ENCODE assay signal across 38 cellular contexts in the genomic region with DNA sequence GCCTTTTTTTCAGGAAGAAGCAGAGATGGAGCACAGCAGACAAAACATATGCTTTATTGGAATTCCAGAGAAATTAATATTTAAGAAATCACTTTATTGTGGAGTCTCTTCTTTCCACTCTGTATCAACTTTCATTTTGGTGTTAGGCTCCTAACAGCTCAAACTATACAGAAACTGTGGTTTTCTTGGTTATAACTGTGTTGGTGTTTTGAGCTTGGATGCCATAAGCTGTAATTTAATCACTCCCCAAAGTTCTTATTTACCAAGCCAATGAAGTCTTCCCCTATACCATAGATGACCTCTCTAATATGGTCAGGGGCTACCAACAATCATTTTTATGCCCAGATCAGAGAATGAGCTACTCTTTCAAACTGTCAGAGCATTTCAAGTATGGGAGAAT.
"Had no signal": no experiment of that assay in that cellular context is flagged by ENCODE, and none has a peak within 500 bp of the region (broad histone marks: within the 10 kb centered on the region; RNA-seq: fewer than 3 reads in every experiment).

No MANE protein-coding gene starts in this region.

- DNase-seq: activated effector memory CD4-positive, alpha-beta T cell treated with anti-CD3 and anti-CD28 coated beads, Interleukin-2, amount 50 U/mL, for 16 hours; activated effector memory CD4-positive, alpha-beta T cell treated with Interleukin-2 at 50 U/mL for 16 hours; activated gamma-delta T cell; activated gamma-delta T cell treated with Interleukin-2 at 50 U/mL for 16 hours; activated naive CD4-positive, alpha-beta T cell; activated naive CD4-positive, alpha-beta T cell treated with anti-CD3 and anti-CD28 coated beads for 36 hours; activated naive CD4-positive, alpha-beta T cell treated with anti-CD3 and anti-CD28 coated beads, Interleukin-2, amount 10 ng/mL, durations not matched to agents 7 days and 5 days; activated naive CD4-positive, alpha-beta T cell treated with anti-CD3 and anti-CD28 coated beads, Interleukin-2, amount 50 U/mL, for 16 hours; activated naive CD4-positive, alpha-beta T cell treated with Interleukin-2 at 50 U/mL for 16 hours; activated naive CD8-positive, alpha-beta T cell treated with anti-CD3 and anti-CD28 coated beads for 36 hours; activated naive CD8-positive, alpha-beta T cell treated with anti-CD3 and anti-CD28 coated beads, Interleukin-2, amount 10 ng/mL, durations not matched to agents 7 days and 5 days; activated naive CD8-positive, alpha-beta T cell treated with anti-CD3 and anti-CD28 coated beads, Interleukin-2, amount 50 U/mL, for 24 hours; activated T-cell treated with anti-CD3 and anti-CD28 coated beads, Interleukin-2, amount 50 U/mL, for 1 hour; activated T-cell treated with anti-CD3 and anti-CD28 coated beads, Interleukin-2, amount 50 U/mL, for 24 hours; activated T-cell treated with anti-CD3 and anti-CD28 coated beads, Interleukin-2, amount 50 U/mL, for 4 hours; activated T-cell treated with anti-CD3 and anti-CD28 coated beads, Interleukin-2, amount 50 U/mL, for 48 hours; activated T-cell treated with anti-CD3 and anti-CD28 coated beads, Interleukin-2, amount 50 U/mL, for 72 hours; adrenal gland; amniotic stem cell; amygdala; anterior cingulate cortex; aorta; body of pancreas; brain microvascular endothelial cell; caudate nucleus; central memory CD4-positive, alpha-beta T cell; cerebellar nuclear complex had no signal

- H3K27me3 ChIP-seq: adrenal gland, ascending aorta, body of pancreas, brain microvascular endothelial cell, breast epithelium, cardiac muscle cell had no signal

- H3K9me3 ChIP-seq: adrenal gland had no signal

- H3K36me3 ChIP-seq: adrenal gland, brain microvascular endothelial cell, breast epithelium, cardiac muscle cell had no signal

- H3K4me1 Mint-ChIP-seq: activated naive CD4-positive, alpha-beta T cell treated with anti-CD3 and anti-CD28 coated beads, Interleukin-2, amount 10 ng/mL, durations not matched to agents 7 days and 5 days; brain had no signal

- H3K4me3 ChIP-seq: adrenal gland, ascending aorta, body of pancreas, breast epithelium, cardiac muscle cell had no signal

- ATAC-seq: activated naive CD4-positive, alpha-beta T cell treated with anti-CD3 and anti-CD28 coated beads, Interleukin-2, amount 50 U/mL, for 72 hours; activated naive CD8-positive, alpha-beta T cell treated with anti-CD3 and anti-CD28 coated beads, Interleukin-2, amount 50 U/mL, for 24 hours; activated T-cell treated with anti-CD3 and anti-CD28 coated beads, Interleukin-2, amount 50 U/mL, for 4 hours; activated T-helper 17 cell treated with anti-CD3 and anti-CD28 coated beads, Interleukin-2, amount 50 U/mL, for 72 hours; body of pancreas had no signal

- H3K27ac Mint-ChIP-seq: activated naive CD4-positive, alpha-beta T cell treated with anti-CD3 and anti-CD28 coated beads for 36 hours; activated naive CD4-positive, alpha-beta T cell treated with anti-CD3 and anti-CD28 coated beads, Interleukin-2, amount 10 ng/mL, durations not matched to agents 7 days and 5 days; activated naive CD4-positive, alpha-beta T cell treated with anti-CD3 and anti-CD28 coated beads, Interleukin-2, amount 50 U/mL, for 24 hours; activated naive CD4-positive, alpha-beta T cell treated with anti-CD3 and anti-CD28 coated beads, Interleukin-2, amount 50 U/mL, for 72 hours; activated naive CD8-positive, alpha-beta T cell; activated naive CD8-positive, alpha-beta T cell treated with anti-CD3 and anti-CD28 coated beads for 36 hours; activated naive CD8-positive, alpha-beta T cell treated with anti-CD3 and anti-CD28 coated beads, Interleukin-2, amount 10 ng/mL, durations not matched to agents 7 days and 5 days; activated naive CD8-positive, alpha-beta T cell treated with anti-CD3 and anti-CD28 coated beads, Interleukin-2, amount 50 U/mL, for 24 hours; activated T-cell treated with anti-CD3 and anti-CD28 coated beads, Interleukin-2, amount 50 U/mL, for 24 hours; activated T-cell treated with anti-CD3 and anti-CD28 coated beads, Interleukin-2, amount 50 U/mL, for 72 hours; activated T-helper 1 cell treated with anti-CD3 and anti-CD28 coated beads, Interleukin-12 subunit alpha, Interleukin-12 subunit beta, Interleukin-2, Interleukin-4 antibody, amounts not matched to agents 30 ng/mL and 10 ng/mL and 1 ng/mL, durations not matched to agents 14 hours and 24 hours and 36 hours; activated T-helper 17 cell treated with anti-CD3 and anti-CD28 coated beads, Interleukin-2, amount 50 U/mL, for 72 hours; activated T-helper 2 cell treated with anti-CD3 and anti-CD28 coated beads, Interferon-gamma antibody, Interleukin-2, Interleukin-4, amounts not matched to agents 10 μg/mL and 5 μg/mL and 100 μg/mL, durations not matched to agents 14 hours and 24 hours and 36 hours had no signal

- H3K4me3 Mint-ChIP-seq: activated naive CD4-positive, alpha-beta T cell treated with anti-CD3 and anti-CD28 coated beads for 36 hours; activated naive CD4-positive, alpha-beta T cell treated with anti-CD3 and anti-CD28 coated beads, Interleukin-2, amount 10 ng/mL, durations not matched to agents 7 days and 5 days; activated naive CD4-positive, alpha-beta T cell treated with anti-CD3 and anti-CD28 coated beads, Interleukin-2, amount 50 U/mL, for 24 hours; activated naive CD8-positive, alpha-beta T cell; activated naive CD8-positive, alpha-beta T cell treated with anti-CD3 and anti-CD28 coated beads for 36 hours; activated naive CD8-positive, alpha-beta T cell treated with anti-CD3 and anti-CD28 coated beads, Interleukin-2, amount 10 ng/mL, durations not matched to agents 7 days and 5 days; activated naive CD8-positive, alpha-beta T cell treated with anti-CD3 and anti-CD28 coated beads, Interleukin-2, amount 50 U/mL, for 24 hours; activated T-cell treated with anti-CD3 and anti-CD28 coated beads, Interleukin-2, amount 50 U/mL, for 24 hours; activated T-cell treated with anti-CD3 and anti-CD28 coated beads, Interleukin-2, amount 50 U/mL, for 4 hours; activated T-helper 1 cell treated with anti-CD3 and anti-CD28 coated beads, Interleukin-12 subunit alpha, Interleukin-12 subunit beta, Interleukin-2, Interleukin-4 antibody, amounts not matched to agents 30 ng/mL and 10 ng/mL and 1 ng/mL, durations not matched to agents 14 hours and 24 hours and 36 hours; activated T-helper 17 cell treated with anti-CD3 and anti-CD28 coated beads, Interleukin-2, amount 50 U/mL, for 72 hours; brain; central memory CD8-positive, alpha-beta T cell had no signal

- H3K4me1 ChIP-seq: adrenal gland, ascending aorta, body of pancreas, breast epithelium had no signal

- H3K27ac ChIP-seq: adrenal gland, ascending aorta, body of pancreas, brain microvascular endothelial cell, breast epithelium, cardiac muscle cell had no signal
